In the genomic region with DNA sequence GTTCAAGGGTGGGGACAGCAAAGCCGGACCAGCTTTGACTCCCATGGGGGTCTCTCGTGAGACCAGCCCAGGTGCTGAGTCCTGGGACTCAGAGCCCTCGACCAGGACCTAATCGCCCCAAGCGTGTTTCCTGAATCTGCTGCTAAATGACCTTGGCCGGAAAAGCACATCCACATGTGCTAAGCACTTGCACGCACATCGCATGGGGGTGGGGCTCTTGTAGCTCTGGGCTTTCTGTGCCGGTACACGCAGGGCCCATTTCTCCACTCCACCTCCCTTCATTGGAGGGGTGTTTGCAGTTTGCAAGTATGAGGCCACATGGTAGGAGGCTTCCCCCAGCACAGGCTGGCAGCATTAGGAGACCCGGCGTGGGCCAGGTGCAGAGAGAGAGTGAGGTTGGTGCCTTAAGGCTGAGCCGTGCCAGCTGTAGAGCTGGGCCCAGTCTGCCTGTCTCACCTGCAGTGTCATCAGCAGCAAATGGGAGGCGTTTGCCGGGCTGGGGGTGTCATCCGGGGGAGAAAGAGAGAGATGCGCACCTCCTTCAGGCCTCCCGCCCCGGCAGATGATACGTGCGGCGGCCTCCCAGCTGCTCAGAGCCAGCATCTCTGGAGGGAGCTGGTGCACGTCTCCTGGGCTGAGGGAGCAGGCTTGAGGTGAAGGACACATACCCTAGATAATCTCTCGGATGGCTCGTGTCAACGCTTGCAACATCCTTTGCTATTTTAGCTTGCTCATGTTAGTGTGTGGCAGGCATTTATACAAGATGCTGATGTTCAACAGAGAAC, we compare ENCODE assay signal across 9 cellular contexts. TPM values are rescaled to one million over a fixed set of nuclear protein-coding genes. Genes with fewer than 3 reads are reported as not detected.
A peak's percentile ranks its signal among the peaks of the same experiment; 100 is the strongest.
DNase-seq lines count a peak whose midpoint lies in the region; ATAC-seq lines count a peak whose summit lies in the region.
"Had no signal": no experiment of that assay in that cellular context is flagged by ENCODE, and none has a peak within 500 bp of the region (broad histone marks: within the 10 kb centered on the region; RNA-seq: fewer than 3 reads in every experiment).

No MANE protein-coding gene starts in this region.

- no peak overlapping the region for H3K27ac ChIP-seq in SJCRH30
- H3K27ac ChIP-seq: thyroid gland had no signal

- H3K36me3 Mint-ChIP-seq in stimulated activated effector memory CD8-positive, alpha-beta T cell treated with anti-CD3 and anti-CD28 coated beads, Interleukin-12 subunit alpha, Interleukin-12 subunit beta, amount 100 ng/mL, for 72 hours, result peaks cover 9% of the 10 kb centered on the region

- intact Hi-C loops in left cardiac atrium (cut with DNase I), result no loop called here

- H3K27ac Mint-ChIP-seq in stimulated activated effector memory CD8-positive, alpha-beta T cell treated with anti-CD3 and anti-CD28 coated beads, Interleukin-12 subunit alpha, Interleukin-12 subunit beta, amount 100 ng/mL, for 72 hours, result peak overlapping the region; percentile 96

- H3K36me3 ChIP-seq in SJCRH30, result no peaks in the 10 kb centered on the region
- H3K36me3 ChIP-seq: thyroid gland had no signal

- no peaks in the 10 kb centered on the region for H3K4me1 ChIP-seq in SJCRH30
- H3K4me1 ChIP-seq: thyroid gland had no signal

- peak; percentile 40 for ATAC-seq in GM18498 (IDR thresholded peaks at IDR 0.05; ENCODE audit: unreplicated experiment)
- peak; percentile 54 for ATAC-seq in HG03175 (IDR thresholded peaks at IDR 0.05; ENCODE audit: unreplicated experiment)
- ATAC-seq in left cardiac atrium, result peak; percentile 29 to 43
- peak; percentile 76 for ATAC-seq in stimulated activated effector memory CD8-positive, alpha-beta T cell treated with anti-CD3 and anti-CD28 coated beads, Interleukin-12 subunit alpha, Interleukin-12 subunit beta, amount 100 ng/mL, for 72 hours

- H3K9me3 ChIP-seq in SJCRH30 (replicated peaks), result no peaks in the 10 kb centered on the region
- H3K9me3 ChIP-seq: thyroid gland had no signal

- peaks cover 55% of the 10 kb centered on the region for H3K4me1 Mint-ChIP-seq in stimulated activated effector memory CD8-positive, alpha-beta T cell treated with anti-CD3 and anti-CD28 coated beads, Interleukin-12 subunit alpha, Interleukin-12 subunit beta, amount 100 ng/mL, for 72 hours

- peak; percentile 72 for DNase-seq in activated CD8-positive, alpha-beta memory T cell treated with anti-CD3 and anti-CD28 coated beads, Interleukin-2, amount 50 U/mL, for 48 hours
- DNase-seq in left cardiac atrium (peak; percentile 37), NCI-H1092 (lab: John Stamatoyannopoulos, UW) (no peak), GDM1 (lab: John Stamatoyannopoulos, UW) (no peak), SJCRH30 (no peak)
- peak; percentile 11 to 53 for DNase-seq in stimulated activated effector memory CD8-positive, alpha-beta T cell treated with anti-CD3 and anti-CD28 coated beads, Interleukin-12 subunit alpha, Interleukin-12 subunit beta, amount 100 ng/mL, for 72 hours (ENCODE audit: low spot score in 2 of 2)

- peak overlapping the region; percentile 77 for H3K4me3 Mint-ChIP-seq in stimulated activated effector memory CD8-positive, alpha-beta T cell treated with anti-CD3 and anti-CD28 coated beads, Interleukin-12 subunit alpha, Interleukin-12 subunit beta, amount 100 ng/mL, for 72 hours

- no peaks in the 10 kb centered on the region for H3K9me3 Mint-ChIP-seq in stimulated activated effector memory CD8-positive, alpha-beta T cell treated with anti-CD3 and anti-CD28 coated beads, Interleukin-12 subunit alpha, Interleukin-12 subunit beta, amount 100 ng/mL, for 72 hours

- no peaks in the 10 kb centered on the region for H3K27me3 ChIP-seq in SJCRH30
- H3K27me3 ChIP-seq: thyroid gland had no signal

- H3K4me3 ChIP-seq in SJCRH30, result no peak overlapping the region
- H3K4me3 ChIP-seq: thyroid gland had no signal

RNA-seq across cellular contexts. Expression of a gene that starts 45.2 kb away (rescaled TPM):
- total RNA-seq in left cardiac atrium, result 10 to 100 TPM; 22.2 to 22.8 TPM
- 16.5 and 17.2 TPM in 2 replicates for total RNA-seq in SJCRH30 (2014; rRNA removed; shearing (Covaris generic))

Comparison
In these comparisons a context has a peak if more than half of its experiments do, and no peak if none do; other contexts are left out.
1. DNase-seq: peak in activated CD8-positive, alpha-beta memory T cell treated with anti-CD3 and anti-CD28 coated beads, Interleukin-2, amount 50 U/mL, for 48 hours (single experiment), left cardiac atrium (single experiment) and stimulated activated effector memory CD8-positive, alpha-beta T cell treated with anti-CD3 and anti-CD28 coated beads, Interleukin-12 subunit alpha, Interleukin-12 subunit beta, amount 100 ng/mL, for 72 hours (2 of 2); none in NCI-H1092 (single experiment), GDM1 (single experiment) and SJCRH30 (0 of 2).
2. Peak in every context shown above with its lines, with median percentiles within 50 percentile points of each other: ATAC-seq.